ENCODE assay signal across 24 cellular contexts in genomic region chr14:71165650-71166049, GRCh38.
DNase-seq lines count a peak whose midpoint lies in the region; ATAC-seq, FAIRE-seq and TF ChIP-seq lines count a peak whose summit lies in the region.
"Had no signal": no experiment of that assay in that cellular context is flagged by ENCODE, and none has a peak within 500 bp of the region (broad histone marks: within the 10 kb centered on the region; RNA-seq: fewer than 3 reads in every experiment).

No MANE protein-coding gene starts in this region.

- H3K4me3 Mint-ChIP-seq in HFFc6 (no peak overlapping the region), astrocyte (ENCODE audit: unreplicated experiment) (no peak overlapping the region), MCF 10A (ENCODE audit: unreplicated experiment) (no peak overlapping the region)
- H3K4me3 Mint-ChIP-seq: activated CD8-positive, alpha-beta T cell treated with anti-CD3 and anti-CD28 coated beads for 36 hours; activated naive CD8-positive, alpha-beta T cell; CD4-positive, CD25-positive, alpha-beta regulatory T cell; dendritic cell treated with granulocyte-macrophage colony-stimulating factor and Interleukin-4, amounts not matched to agents 40 ng/mL and 50 ng/mL, for 4 days; stimulated activated memory B cell treated with anti-CD40 and anti-IgM and Interleukin-4, amounts not matched to agents 10 μg/mL and 1 μg/mL and 100 μg/mL, for 72 hours had no signal

- H3K4me2 ChIP-seq in astrocyte (ENCODE audit: low read length): no peak overlapping the region

- H3K9me3 ChIP-seq in astrocyte (ENCODE audit: insufficient read depth, low read depth, low read length) (no peaks in the 10 kb centered on the region), mucosa of rectum (ENCODE audit: control insufficient read depth in 2 of 2, low read length in 2 of 2) (no peaks in the 10 kb centered on the region), testis (no peaks in the 10 kb centered on the region)
- H3K9me3 ChIP-seq: ascending aorta, MG63, right lobe of liver had no signal

- DNase-seq in HFFc6 (no peak), astrocyte (ENCODE audit: low read depth) (no peak), testis (peak; percentile 7), NCI-H748 (lab: John Stamatoyannopoulos, UW; ENCODE audit: unreplicated experiment) (no peak), MCF 10A (ENCODE audit: unreplicated experiment) (no peak), NK-92 (lab: John Stamatoyannopoulos, UW; ENCODE audit: unreplicated experiment) (no peak)
- DNase-seq: activated CD8-positive, alpha-beta T cell treated with anti-CD3 and anti-CD28 coated beads for 36 hours; CD4-positive, CD25-positive, alpha-beta regulatory T cell; MG63; NCI-H1417 treated with DMSO at 0.1 percent for 48 hours; NCI-H2081 treated with DMSO at 0.1 percent for 48 hours; right lobe of liver; stimulated activated CD4-positive, alpha-beta T cell treated with anti-CD3 and anti-CD28 coated beads, Interleukin-4, amount 100 ng/mL, for 4 hours had no signal

- TF ChIP-seq CTCF in HFFc6 (IDR thresholded peaks at IDR 0.05) (no peak), astrocyte (IDR thresholded peaks at IDR 0.05; ENCODE audit: insufficient read depth, low read depth, low read length) (no peak), testis (IDR thresholded peaks at IDR 0.05) (no peak), MCF 10A (IDR thresholded peaks at IDR 0.05; ENCODE audit: unreplicated experiment) (no peak)

- H3K27me3 ChIP-seq in astrocyte (ENCODE audit: insufficient read depth, low read length) (no peaks in the 10 kb centered on the region), mucosa of rectum (ENCODE audit: control insufficient read depth in 2 of 2, insufficient read depth in 2 of 2, low read length in 2 of 2) (no peaks in the 10 kb centered on the region), testis (no peaks in the 10 kb centered on the region)
- H3K27me3 ChIP-seq: ascending aorta, MG63, right lobe of liver had no signal

- intact Hi-C loops in testis (cut with DNase I; ENCODE audit: low total_unique reads): no loop called here
- intact Hi-C loops in MCF 10A (cut with micrococcal nuclease): loop anchor here (1.0 kb wide), 2 partner anchors 157 to 588 kb away; no protein-coding TSS in a partner anchor

- WGBS in testis, 2 donors: 55 to 60% methylated on average over 8 of the region's 8 CpGs

- POLR2A ChIA-PET in MCF 10A (lab: Yijun Ruan, JAX): interaction anchor here (2.2 kb wide), 1 partner anchor 156 kb away, joined by 8 read pairs; the partner anchor contains the start of gene SIPA1L1

- no peaks in the 10 kb centered on the region for H3K36me3 ChIP-seq in astrocyte (ENCODE audit: insufficient read depth, low read length)
- H3K36me3 ChIP-seq in mucosa of rectum (ENCODE audit: control insufficient read depth in 2 of 2, insufficient read depth in 2 of 2, low read length in 2 of 2): no peaks in the 10 kb centered on the region
- H3K36me3 ChIP-seq in testis (ENCODE audit: low read depth, missing control alignments): no peaks in the 10 kb centered on the region
- H3K36me3 ChIP-seq: ascending aorta, MG63, right lobe of liver had no signal

- no peaks in the 10 kb centered on the region for H4K20me1 ChIP-seq in astrocyte (ENCODE audit: insufficient read depth, low read length)

- BruUV-seq in MCF 10A (replicated peaks; lab: Mats Ljungman, UMichigan): no TSS peak

- H3K27me3 Mint-ChIP-seq in HFFc6 (ENCODE audit: insufficient read depth): peaks cover 3% of the 10 kb centered on the region
- H3K27me3 Mint-ChIP-seq in astrocyte (ENCODE audit: low read depth, unreplicated experiment): peaks cover 2% of the 10 kb centered on the region
- H3K27me3 Mint-ChIP-seq in MCF 10A (ENCODE audit: insufficient read depth, unreplicated experiment): no peaks in the 10 kb centered on the region
- H3K27me3 Mint-ChIP-seq: CD4-positive, CD25-positive, alpha-beta regulatory T cell had no signal

- CTCF ChIA-PET in MCF 10A (lab: Yijun Ruan, JAX): interaction anchor here (1.7 kb wide), 1 partner anchor 157 kb away, joined by 15 read pairs; no protein-coding TSS in a partner anchor

- H3K27ac ChIP-seq in astrocyte (ENCODE audit: low read depth, low read length) (no peak overlapping the region), mucosa of rectum (ENCODE audit: low read depth in 2 of 2, low read length in 2 of 2) (peak overlapping the region; percentile 44 to 60), testis (no peak overlapping the region)
- H3K27ac ChIP-seq: ascending aorta, right lobe of liver, RWPE1 had no signal

- TF ChIP-seq POLR2A in testis (IDR thresholded peaks at IDR 0.05): no peak

- H3K9me3 Mint-ChIP-seq in HFFc6 (peaks cover 11% of the 10 kb centered on the region), astrocyte (ENCODE audit: unreplicated experiment) (peaks cover 8% of the 10 kb centered on the region), MCF 10A (ENCODE audit: unreplicated experiment) (peaks cover 8% of the 10 kb centered on the region)
- H3K9me3 Mint-ChIP-seq: activated CD8-positive, alpha-beta T cell treated with anti-CD3 and anti-CD28 coated beads for 36 hours; stimulated activated memory B cell treated with anti-CD40 and anti-IgM and Interleukin-4, amounts not matched to agents 10 μg/mL and 1 μg/mL and 100 μg/mL, for 72 hours had no signal

- ATAC-seq in HG03280 (IDR thresholded peaks at IDR 0.05; ENCODE audit: unreplicated experiment): no peak
- ATAC-seq: activated CD8-positive, alpha-beta T cell treated with anti-CD3 and anti-CD28 coated beads for 36 hours; stimulated activated memory B cell treated with anti-CD40 and anti-IgM and Interleukin-4, amounts not matched to agents 10 μg/mL and 1 μg/mL and 100 μg/mL, for 72 hours had no signal

- peaks cover 16% of the 10 kb centered on the region for H3K36me3 Mint-ChIP-seq in HFFc6 (ENCODE audit: low read depth)
- no peaks in the 10 kb centered on the region for H3K36me3 Mint-ChIP-seq in astrocyte (ENCODE audit: low read depth, unreplicated experiment)
- no peaks in the 10 kb centered on the region for H3K36me3 Mint-ChIP-seq in MCF 10A (ENCODE audit: insufficient read depth, unreplicated experiment)
- H3K36me3 Mint-ChIP-seq: CD4-positive, CD25-positive, alpha-beta regulatory T cell; stimulated activated memory B cell treated with anti-CD40 and anti-IgM and Interleukin-4, amounts not matched to agents 10 μg/mL and 1 μg/mL and 100 μg/mL, for 72 hours had no signal

- FAIRE-seq in astrocyte (lab: Jason Lieb, UNC): no peak
- FAIRE-seq: H1, islet of Langerhans, TTC549 had no signal

- H3K79me2 ChIP-seq in astrocyte (ENCODE audit: insufficient read depth, low read length): no peaks in the 10 kb centered on the region

- H3K4me1 ChIP-seq in astrocyte (ENCODE audit: insufficient read depth, low read length): peaks cover 6% of the 10 kb centered on the region
- peaks cover 19 to 20% of the 10 kb centered on the region in 2 donors for H3K4me1 ChIP-seq in mucosa of rectum (ENCODE audit: control insufficient read depth in 2 of 2, insufficient read depth in 2 of 2, low read length in 2 of 2)
- H3K4me1 ChIP-seq in testis: peaks cover 14% of the 10 kb centered on the region
- H3K4me1 ChIP-seq: ascending aorta had no signal

- no peak overlapping the region for H2AFZ ChIP-seq in astrocyte (ENCODE audit: low read depth, low read length)

- no peak overlapping the region for H3K9ac ChIP-seq in astrocyte (ENCODE audit: low read length)
- H3K9ac ChIP-seq in mucosa of rectum (ENCODE audit: low read depth in 1 of 2, low read length in 2 of 2): no peak overlapping the region

- no peak overlapping the region for H3K4me3 ChIP-seq in astrocyte (ENCODE audit: insufficient read depth, low read depth, low read length)
- peak overlapping the region; percentile 1 to 28 for H3K4me3 ChIP-seq in mucosa of rectum (ENCODE audit: low read length in 2 of 2)
- no peak overlapping the region for H3K4me3 ChIP-seq in testis
- H3K4me3 ChIP-seq: ascending aorta, MG63, right lobe of liver had no signal

- H3K27ac Mint-ChIP-seq in HFFc6 (peak overlapping the region; percentile 28; the same call in 1 of the 2 replicates), astrocyte (ENCODE audit: unreplicated experiment) (peak overlapping the region; percentile 18), MCF 10A (ENCODE audit: low read depth, unreplicated experiment) (no peak overlapping the region)
- H3K27ac Mint-ChIP-seq: activated CD8-positive, alpha-beta T cell treated with anti-CD3 and anti-CD28 coated beads for 36 hours; activated naive CD8-positive, alpha-beta T cell; activated T-helper 2 cell treated with anti-CD3 and anti-CD28 coated beads, Interferon-gamma antibody, Interleukin-2, Interleukin-4, amounts not matched to agents 10 μg/mL and 5 μg/mL and 100 μg/mL, durations not matched to agents 14 hours and 24 hours and 36 hours; CD4-positive, CD25-positive, alpha-beta regulatory T cell; dendritic cell treated with granulocyte-macrophage colony-stimulating factor and Interleukin-4, amounts not matched to agents 40 ng/mL and 50 ng/mL, for 4 days; stimulated activated memory B cell treated with anti-CD40 and anti-IgM and Interleukin-4, amounts not matched to agents 10 μg/mL and 1 μg/mL and 100 μg/mL, for 72 hours had no signal

- H3K4me1 Mint-ChIP-seq in HFFc6 (ENCODE audit: low read depth): peaks cover 29% of the 10 kb centered on the region
- H3K4me1 Mint-ChIP-seq in astrocyte (ENCODE audit: low read depth, unreplicated experiment): peaks cover 13% of the 10 kb centered on the region
- peaks cover 12% of the 10 kb centered on the region for H3K4me1 Mint-ChIP-seq in MCF 10A (ENCODE audit: insufficient read depth, unreplicated experiment)

Comparison
In these comparisons a context has a peak if more than half of its experiments do, and no peak if none do; other contexts are left out.
1. H3K27ac ChIP-seq: peak in mucosa of rectum (2 of 2); none in astrocyte (single experiment) and testis (0 of 2).
2. H3K4me3 ChIP-seq: peak in mucosa of rectum (2 of 2); none in astrocyte (single experiment) and testis (0 of 2).